16 cellular contexts compared by ENCODE assay signal in genomic region chr6:91029211-91029610, GRCh38.
DNase-seq lines count a peak whose midpoint lies in the region; ATAC-seq and TF ChIP-seq lines count a peak whose summit lies in the region.
"Had no signal": no experiment of that assay in that cellular context is flagged by ENCODE, and none has a peak within 500 bp of the region (broad histone marks: within the 10 kb centered on the region; RNA-seq: fewer than 3 reads in every experiment).

No MANE protein-coding gene starts in this region.

- H3K9ac ChIP-seq in PC-3 (ENCODE audit: low read length) = no peak overlapping the region

- peaks cover 16% of the 10 kb centered on the region for H3K27me3 ChIP-seq in PC-3 (ENCODE audit: low read length)

- H3K9me3 ChIP-seq in PC-3 (ENCODE audit: low read length) (no peaks in the 10 kb centered on the region), mucosa of descending colon (no peaks in the 10 kb centered on the region)

- intact Hi-C loops in PC-3 (cut with micrococcal nuclease) (no loop called here), mucosa of descending colon (cut with DNase I, micrococcal nuclease) (no loop called here)

- BruUV-seq in PC-3 (replicated peaks; lab: Mats Ljungman, UMichigan) = no TSS peak

- no peaks in the 10 kb centered on the region for H3K4me1 Mint-ChIP-seq in effector memory CD8-positive, alpha-beta T cell (ENCODE audit: low read depth in 2 of 2)

- no peaks in the 10 kb centered on the region for H3K9me2 ChIP-seq in PC-3 (replicated peaks; ENCODE audit: low read length)

- H3K27ac ChIP-seq in PC-3 (ENCODE audit: low read length) = no peak overlapping the region

- peaks cover 0 to 2% of the 10 kb centered on the region in 2 donors for H3K9me3 Mint-ChIP-seq in effector memory CD8-positive, alpha-beta T cell
- H3K9me3 Mint-ChIP-seq: T-helper 1 cell treated with Interleukin-12 subunit alpha and Interleukin-12 subunit beta and Interleukin-4 antibody, amounts not matched to agents 30 μg/mL and 1 μg/mL, for 36 hours; WTC11 had no signal

- DNase-seq in COLO668 (lab: John Stamatoyannopoulos, UW; ENCODE audit: unreplicated experiment) = peak; percentile 53
- peak; percentile 70 for DNase-seq in NCI-H1105 (lab: John Stamatoyannopoulos, UW)
- DNase-seq in NCI-H526 (lab: John Stamatoyannopoulos, UW) = peak; percentile 6 to 47
- DNase-seq in glomerular visceral epithelial cell (ENCODE audit: extremely low spot score) = peak; percentile 5
- no peak for DNase-seq in effector memory CD8-positive, alpha-beta T cell
- DNase-seq in PC-3 = no peak
- DNase-seq in mucosa of descending colon = no peak
- DNase-seq: Calu3; effector CD8-positive, alpha-beta T cell; HCEC 1CT; left cardiac atrium; occipital lobe; stimulated activated CD4-positive, alpha-beta T cell treated with anti-CD3 and anti-CD28 coated beads, Interleukin-2, amount 100 ng/mL, for 48 hours had no signal

- no peak for TF ChIP-seq CTCF in PC-3 (conservative IDR thresholded peaks at IDR 0.05; ENCODE audit: low read depth, low read length)
- TF ChIP-seq CTCF in mucosa of descending colon (IDR thresholded peaks at IDR 0.05) = no peak

- no peak overlapping the region for H3K27ac Mint-ChIP-seq in effector memory CD8-positive, alpha-beta T cell
- H3K27ac Mint-ChIP-seq: T-helper 1 cell treated with Interleukin-12 subunit alpha and Interleukin-12 subunit beta and Interleukin-4 antibody, amounts not matched to agents 30 μg/mL and 1 μg/mL, for 36 hours; WTC11 had no signal

- H3K4me3 Mint-ChIP-seq in effector memory CD8-positive, alpha-beta T cell = no peak overlapping the region
- H3K4me3 Mint-ChIP-seq: T-helper 1 cell treated with Interleukin-12 subunit alpha and Interleukin-12 subunit beta and Interleukin-4 antibody, amounts not matched to agents 30 μg/mL and 1 μg/mL, for 36 hours; WTC11 had no signal

- H4K20me1 ChIP-seq in PC-3 (ENCODE audit: low read length) = no peaks in the 10 kb centered on the region

- no peak overlapping the region for H2AFZ ChIP-seq in PC-3 (ENCODE audit: low read length)

- POLR2A ChIA-PET in PC-3 (lab: Charles Lee; ENCODE audit: unreplicated experiment) = no interaction called here

- no peaks in the 10 kb centered on the region for H3K36me3 ChIP-seq in PC-3 (ENCODE audit: low read depth, low read length)
- H3K36me3 ChIP-seq in mucosa of descending colon (ENCODE audit: low read depth) = no peaks in the 10 kb centered on the region

- H3K4me1 ChIP-seq in PC-3 (ENCODE audit: insufficient read depth, low read length) (no peaks in the 10 kb centered on the region), mucosa of descending colon (ENCODE audit: low read depth) (no peaks in the 10 kb centered on the region)

- H3K27me3 Mint-ChIP-seq in effector memory CD8-positive, alpha-beta T cell = no peaks in the 10 kb centered on the region

- H3K4me3 ChIP-seq in PC-3 (ENCODE audit: low read length) = no peak overlapping the region
- H3K4me3 ChIP-seq in mucosa of descending colon = no peak overlapping the region

- no peak for ATAC-seq in effector memory CD8-positive, alpha-beta T cell (replicated peaks)
- ATAC-seq in PC-3 (no peak), HG03025 (IDR thresholded peaks at IDR 0.05; ENCODE audit: low FRiP score, unreplicated experiment) (no peak), mucosa of descending colon (no peak)
- ATAC-seq: left cardiac atrium, WTC11 had no signal

- no peaks in the 10 kb centered on the region for H3F3A ChIP-seq in PC-3 (ENCODE audit: low read length, unreplicated experiment)

- H3K4me2 ChIP-seq in PC-3 (ENCODE audit: low read length) = no peak overlapping the region

- CTCF ChIA-PET in PC-3 (lab: Charles Lee) = no interaction called here

- H3K79me2 ChIP-seq in PC-3 (ENCODE audit: low read length) = no peaks in the 10 kb centered on the region

- no peaks in the 10 kb centered on the region for H3K36me3 Mint-ChIP-seq in effector memory CD8-positive, alpha-beta T cell (ENCODE audit: insufficient read depth)
- H3K36me3 Mint-ChIP-seq: WTC11 had no signal

Comparison
In these comparisons a context has a peak if more than half of its experiments do, and no peak if none do; other contexts are left out.
1. DNase-seq: peak in COLO668 (single experiment), NCI-H1105 (single experiment), NCI-H526 (2 of 2) and glomerular visceral epithelial cell (single experiment); none in effector memory CD8-positive, alpha-beta T cell (0 of 3), PC-3 (single experiment) and mucosa of descending colon (0 of 3).